13 cellular contexts compared by ENCODE assay signal in genomic region chr11:37988031-37988430, GRCh38.
DNase-seq lines count a peak whose midpoint lies in the region; ATAC-seq and TF ChIP-seq lines count a peak whose summit lies in the region.
"Had no signal": no experiment of that assay in that cellular context is flagged by ENCODE, and none has a peak within 500 bp of the region (broad histone marks: within the 10 kb centered on the region; RNA-seq: fewer than 3 reads in every experiment).

No MANE protein-coding gene starts in this region.

- no peaks in the 10 kb centered on the region for H3K36me3 Mint-ChIP-seq in neural crest cell (ENCODE audit: low read depth)
- H3K36me3 Mint-ChIP-seq: activated naive CD8-positive, alpha-beta T cell; CD4-positive, CD25-positive, alpha-beta regulatory T cell had no signal

- no peaks in the 10 kb centered on the region for H3K9me3 Mint-ChIP-seq in neural crest cell

- DNase-seq in ELR (ENCODE audit: low read depth) (peak; percentile 31), amniotic epithelial cell (ENCODE audit: low read depth) (peak; percentile 90), fibroblast of the aortic adventitia (ENCODE audit: low read depth) (peak; percentile 35), neural crest cell (ENCODE audit: low read depth, low spot score) (no peak), NCI-H774 (lab: John Stamatoyannopoulos, UW) (no peak), CD1c-positive myeloid dendritic cell (ENCODE audit: extremely low spot score) (no peak), NCI-H345 treated with DMSO at 0.1 percent for 48 hours (lab: John Stamatoyannopoulos, UW; ENCODE audit: unreplicated experiment) (no peak)
- DNase-seq: CD4-positive, CD25-positive, alpha-beta regulatory T cell; hypothalamus; midbrain; retina had no signal

- H3K27me3 Mint-ChIP-seq in neural crest cell (ENCODE audit: low read depth), result no peaks in the 10 kb centered on the region
- H3K27me3 Mint-ChIP-seq: activated naive CD8-positive, alpha-beta T cell had no signal

- TF ChIP-seq CTCF in fibroblast of the aortic adventitia (IDR thresholded peaks at IDR 0.05; ENCODE audit: insufficient read depth, low read length), result no peak
- TF ChIP-seq CTCF in neural crest cell (conservative IDR thresholded peaks at IDR 0.05), result no peak

- H3K4me1 Mint-ChIP-seq in neural crest cell, result peaks cover 5% of the 10 kb centered on the region
- H3K4me1 Mint-ChIP-seq: CD4-positive, CD25-positive, alpha-beta regulatory T cell had no signal

- peak overlapping the region; percentile 0 for H3K27ac Mint-ChIP-seq in neural crest cell (ENCODE audit: unreplicated experiment)
- H3K27ac Mint-ChIP-seq: activated naive CD8-positive, alpha-beta T cell; CD4-positive, CD25-positive, alpha-beta regulatory T cell had no signal

- no peak for ATAC-seq in HG03442 (IDR thresholded peaks at IDR 0.05; ENCODE audit: unreplicated experiment)

- no peak overlapping the region for H3K4me3 ChIP-seq in fibroblast of the aortic adventitia (ENCODE audit: low read depth, low read length)

- H3K4me3 Mint-ChIP-seq in neural crest cell, result no peak overlapping the region
- H3K4me3 Mint-ChIP-seq: activated naive CD8-positive, alpha-beta T cell; CD4-positive, CD25-positive, alpha-beta regulatory T cell had no signal

Comparison
In these comparisons a context has a peak if more than half of its experiments do, and no peak if none do; other contexts are left out.
1. DNase-seq: peak in ELR (single experiment), amniotic epithelial cell (single experiment) and fibroblast of the aortic adventitia (single experiment); none in neural crest cell (single experiment), NCI-H774 (single experiment), CD1c-positive myeloid dendritic cell (single experiment) and NCI-H345 treated with DMSO at 0.1 percent for 48 hours (single experiment).